26 cellular contexts compared by ENCODE assay signal in the genomic region with DNA sequence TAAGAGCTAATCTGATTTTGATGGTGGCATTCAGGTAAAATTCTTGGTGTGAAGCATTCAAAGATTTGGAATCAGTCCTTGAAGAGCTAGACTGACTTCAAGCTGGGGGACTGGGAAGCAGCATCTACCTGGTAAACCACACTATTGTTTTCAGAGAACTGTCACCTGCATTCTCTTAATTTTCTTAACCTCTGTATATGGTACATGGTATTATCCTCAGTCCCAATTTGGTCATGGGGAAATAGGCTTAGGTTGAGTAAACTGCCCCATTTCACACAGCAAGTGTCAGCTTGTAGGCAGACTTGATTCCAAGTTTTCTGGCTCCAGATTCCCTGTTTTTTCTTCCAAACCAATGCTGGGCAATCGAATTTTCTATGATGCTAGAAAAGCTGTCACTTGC.
DNase-seq lines count a peak whose midpoint lies in the region; ATAC-seq, FAIRE-seq and TF ChIP-seq lines count a peak whose summit lies in the region.
"Had no signal": no experiment of that assay in that cellular context is flagged by ENCODE, and none has a peak within 500 bp of the region (broad histone marks: within the 10 kb centered on the region; RNA-seq: fewer than 3 reads in every experiment).

No MANE protein-coding gene starts in this region.

- H3K4me3 Mint-ChIP-seq in T-helper 2 cell treated with Interferon-gamma antibody and Interleukin-4, amounts not matched to agents 5 μg/mL and 100 μg/mL, for 36 hours: peak overlapping the region; percentile 48
- peak overlapping the region; percentile 56 for H3K4me3 Mint-ChIP-seq in activated naive CD8-positive, alpha-beta T cell treated with anti-CD3 and anti-CD28 coated beads, Interleukin-2, amount 10 ng/mL, durations not matched to agents 7 days and 5 days
- no peak overlapping the region for H3K4me3 Mint-ChIP-seq in activated naive CD8-positive, alpha-beta T cell treated with anti-CD3 and anti-CD28 coated beads for 36 hours
- no peak overlapping the region for H3K4me3 Mint-ChIP-seq in type B pancreatic cell
- H3K4me3 Mint-ChIP-seq: CD4-positive, CD25-positive, alpha-beta regulatory T cell had no signal

- H3K9me3 ChIP-seq in keratinocyte (ENCODE audit: control insufficient read depth, low read depth, low read length) (no peaks in the 10 kb centered on the region), vagina (no peaks in the 10 kb centered on the region)

- H3K4me1 Mint-ChIP-seq in T-helper 2 cell treated with Interferon-gamma antibody and Interleukin-4, amounts not matched to agents 5 μg/mL and 100 μg/mL, for 36 hours (ENCODE audit: low read depth): peaks cover 36% of the 10 kb centered on the region
- H3K4me1 Mint-ChIP-seq in activated naive CD8-positive, alpha-beta T cell treated with anti-CD3 and anti-CD28 coated beads, Interleukin-2, amount 10 ng/mL, durations not matched to agents 7 days and 5 days: peaks cover 40% of the 10 kb centered on the region
- peaks cover 19% of the 10 kb centered on the region for H3K4me1 Mint-ChIP-seq in activated naive CD8-positive, alpha-beta T cell treated with anti-CD3 and anti-CD28 coated beads for 36 hours
- no peaks in the 10 kb centered on the region for H3K4me1 Mint-ChIP-seq in type B pancreatic cell (ENCODE audit: unreplicated experiment)

- H3K9ac ChIP-seq in keratinocyte (ENCODE audit: control insufficient read depth, extremely low read depth, insufficient read depth, low read length): no peak overlapping the region
- H3K9ac ChIP-seq: BLaER1 had no signal

- POLR2A ChIA-PET in activated naive CD8-positive, alpha-beta T cell treated with anti-CD3 and anti-CD28 coated beads, Interleukin-2, amount 10 ng/mL, durations not matched to agents 7 days and 5 days (lab: Charles Lee): interaction anchor here (1.0 to 1.2 kb wide), 3 partner anchors 11 to 243 kb away, joined by 3 to 7 read pairs (median 3); no protein-coding TSS in a partner anchor

- H4K20me1 ChIP-seq in keratinocyte (ENCODE audit: control insufficient read depth, extremely low read depth, insufficient read depth, low read length): no peaks in the 10 kb centered on the region
- H4K20me1 ChIP-seq: BLaER1 had no signal

- TF ChIP-seq POLR2A in vagina (IDR thresholded peaks at IDR 0.05): no peak

- H3K4me1 ChIP-seq in keratinocyte (ENCODE audit: control insufficient read depth, extremely low read depth, insufficient read depth, low read length) (peaks cover 3% of the 10 kb centered on the region), vagina (no peaks in the 10 kb centered on the region)
- H3K4me1 ChIP-seq: BLaER1 had no signal

- dilution Hi-C loops in keratinocyte (cut with MboI; ENCODE audit: extremely low pct_ligation_motif_present, low sequenced_read_pairs): no loop called here

- H3K27ac ChIP-seq in keratinocyte (ENCODE audit: control insufficient read depth, insufficient read depth, low read length): no peak overlapping the region
- H3K27ac ChIP-seq in vagina: no peak overlapping the region
- H3K27ac ChIP-seq: BLaER1 had no signal

- peaks cover 5% of the 10 kb centered on the region for H3K9me3 Mint-ChIP-seq in T-helper 2 cell treated with Interferon-gamma antibody and Interleukin-4, amounts not matched to agents 5 μg/mL and 100 μg/mL, for 36 hours
- peaks cover 2% of the 10 kb centered on the region for H3K9me3 Mint-ChIP-seq in activated naive CD8-positive, alpha-beta T cell treated with anti-CD3 and anti-CD28 coated beads, Interleukin-2, amount 10 ng/mL, durations not matched to agents 7 days and 5 days
- peaks cover 2% of the 10 kb centered on the region for H3K9me3 Mint-ChIP-seq in activated naive CD8-positive, alpha-beta T cell treated with anti-CD3 and anti-CD28 coated beads for 36 hours
- no peaks in the 10 kb centered on the region for H3K9me3 Mint-ChIP-seq in type B pancreatic cell

- peak overlapping the region; percentile 31 for H3K27ac Mint-ChIP-seq in T-helper 2 cell treated with Interferon-gamma antibody and Interleukin-4, amounts not matched to agents 5 μg/mL and 100 μg/mL, for 36 hours
- H3K27ac Mint-ChIP-seq in activated naive CD8-positive, alpha-beta T cell treated with anti-CD3 and anti-CD28 coated beads, Interleukin-2, amount 10 ng/mL, durations not matched to agents 7 days and 5 days: peak overlapping the region; percentile 70
- H3K27ac Mint-ChIP-seq in activated naive CD8-positive, alpha-beta T cell treated with anti-CD3 and anti-CD28 coated beads for 36 hours: no peak overlapping the region
- H3K27ac Mint-ChIP-seq in type B pancreatic cell: peak overlapping the region; percentile 36

- no peaks in the 10 kb centered on the region for H3K27me3 ChIP-seq in keratinocyte (ENCODE audit: control insufficient read depth, extremely low read depth, insufficient read depth, low read length)
- H3K27me3 ChIP-seq in vagina: no peaks in the 10 kb centered on the region
- H3K27me3 ChIP-seq: BLaER1 had no signal

- H3K4me2 ChIP-seq in keratinocyte (ENCODE audit: control insufficient read depth, extremely low read depth, insufficient read depth, low read depth, low read length): no peak overlapping the region
- H3K4me2 ChIP-seq: BLaER1 had no signal

- H3K36me3 ChIP-seq in keratinocyte (ENCODE audit: control insufficient read depth in 2 of 2, extremely low read depth in 1 of 2, insufficient read depth in 2 of 2, low read length in 2 of 2) (peaks cover 0 to 1% of the 10 kb centered on the region in 2 experiments), vagina (peaks cover 0 to 9% of the 10 kb centered on the region in 2 donors)
- H3K36me3 ChIP-seq: BLaER1 had no signal

- no peaks in the 10 kb centered on the region for H3K9me1 ChIP-seq in keratinocyte (ENCODE audit: control insufficient read depth, extremely low read depth, insufficient read depth, low read length)

- TF ChIP-seq CTCF in keratinocyte (optimal IDR thresholded peaks at IDR 0.05 in 1 of 3, IDR thresholded peaks at IDR 0.05 in 1 of 3, conservative IDR thresholded peaks at IDR 0.05 in 1 of 3; ENCODE audit: extremely low read depth in 1 of 3, insufficient read depth in 2 of 3, low read length in 3 of 3): no peak
- no peak for TF ChIP-seq CTCF in type B pancreatic cell (conservative IDR thresholded peaks at IDR 0.05)
- TF ChIP-seq CTCF in vagina (IDR thresholded peaks at IDR 0.05): no peak

- no peak for DNase-seq in T-helper 2 cell treated with Interferon-gamma antibody and Interleukin-4, amounts not matched to agents 5 μg/mL and 100 μg/mL, for 36 hours (ENCODE audit: low spot score)
- DNase-seq in T-helper 2 cell (no peak), keratinocyte (ENCODE audit: low read depth, low spot score) (no peak), type B pancreatic cell (ENCODE audit: extremely low spot score, unreplicated experiment) (no peak), vagina (ENCODE audit: extremely low spot score in 2 of 2) (no peak)
- no peak for DNase-seq in activated naive CD8-positive, alpha-beta T cell treated with anti-CD3 and anti-CD28 coated beads, Interleukin-2, amount 10 ng/mL, durations not matched to agents 7 days and 5 days
- DNase-seq in activated naive CD8-positive, alpha-beta T cell treated with anti-CD3 and anti-CD28 coated beads for 36 hours: no peak
- DNase-seq: 8988T, ACHN, DMS153, DND-41, NCI-H1092, NCI-H1417 treated with DMSO at 0.1 percent for 48 hours, NCI-H1694 treated with DMSO at 0.1 percent for 48 hours, NCI-H2081 treated with DMSO at 0.1 percent for 48 hours, NCI-H2171, NCI-H226, NCI-H510A, NCI-H69, SHP77 treated with DMSO at 0.1 percent for 48 hours had no signal

- H3K4me3 ChIP-seq in keratinocyte (ENCODE audit: control insufficient read depth in 2 of 3, extremely low read depth in 1 of 3, insufficient read depth in 2 of 3, low read depth in 1 of 3, low read length in 3 of 3) (no peak overlapping the region), vagina (no peak overlapping the region)
- H3K4me3 ChIP-seq: BLaER1 had no signal

- H2AFZ ChIP-seq in keratinocyte (ENCODE audit: control insufficient read depth, low read length): no peak overlapping the region

- peaks cover 18% of the 10 kb centered on the region for H3K36me3 Mint-ChIP-seq in T-helper 2 cell treated with Interferon-gamma antibody and Interleukin-4, amounts not matched to agents 5 μg/mL and 100 μg/mL, for 36 hours (ENCODE audit: low read depth)
- peaks cover 12% of the 10 kb centered on the region for H3K36me3 Mint-ChIP-seq in activated naive CD8-positive, alpha-beta T cell treated with anti-CD3 and anti-CD28 coated beads, Interleukin-2, amount 10 ng/mL, durations not matched to agents 7 days and 5 days
- H3K36me3 Mint-ChIP-seq in activated naive CD8-positive, alpha-beta T cell treated with anti-CD3 and anti-CD28 coated beads for 36 hours: no peaks in the 10 kb centered on the region
- peaks cover 11% of the 10 kb centered on the region for H3K36me3 Mint-ChIP-seq in type B pancreatic cell
- H3K36me3 Mint-ChIP-seq: CD4-positive, CD25-positive, alpha-beta regulatory T cell had no signal

- peak; percentile 85 for ATAC-seq in activated naive CD8-positive, alpha-beta T cell treated with anti-CD3 and anti-CD28 coated beads, Interleukin-2, amount 10 ng/mL, durations not matched to agents 7 days and 5 days (ENCODE audit: low read depth)
- no peak for ATAC-seq in GM21367 (IDR thresholded peaks at IDR 0.05; ENCODE audit: unreplicated experiment)
- ATAC-seq: HCT116, Panc1 had no signal

- intact Hi-C loops in vagina (cut with DNase I): no loop called here

- peak; percentile 51 for FAIRE-seq in keratinocyte (lab: Jason Lieb, UNC)
- FAIRE-seq: GM12892 had no signal

- no peaks in the 10 kb centered on the region for H3K27me3 Mint-ChIP-seq in T-helper 2 cell treated with Interferon-gamma antibody and Interleukin-4, amounts not matched to agents 5 μg/mL and 100 μg/mL, for 36 hours (ENCODE audit: low read depth)
- H3K27me3 Mint-ChIP-seq in activated naive CD8-positive, alpha-beta T cell treated with anti-CD3 and anti-CD28 coated beads, Interleukin-2, amount 10 ng/mL, durations not matched to agents 7 days and 5 days: no peaks in the 10 kb centered on the region
- no peaks in the 10 kb centered on the region for H3K27me3 Mint-ChIP-seq in activated naive CD8-positive, alpha-beta T cell treated with anti-CD3 and anti-CD28 coated beads for 36 hours
- H3K27me3 Mint-ChIP-seq in type B pancreatic cell: no peaks in the 10 kb centered on the region
- H3K27me3 Mint-ChIP-seq: CD4-positive, CD25-positive, alpha-beta regulatory T cell had no signal

- H3K79me2 ChIP-seq in keratinocyte (ENCODE audit: control insufficient read depth, insufficient read depth, low read length): no peaks in the 10 kb centered on the region

Comparison
In these comparisons a context has a peak if more than half of its experiments do, and no peak if none do; other contexts are left out.
1. H3K4me3 Mint-ChIP-seq: peak in T-helper 2 cell treated with Interferon-gamma antibody and Interleukin-4, amounts not matched to agents 5 μg/mL and 100 μg/mL, for 36 hours (single experiment) and activated naive CD8-positive, alpha-beta T cell treated with anti-CD3 and anti-CD28 coated beads, Interleukin-2, amount 10 ng/mL, durations not matched to agents 7 days and 5 days (single experiment); none in activated naive CD8-positive, alpha-beta T cell treated with anti-CD3 and anti-CD28 coated beads for 36 hours (single experiment) and type B pancreatic cell (single experiment).